ENCODE assay signal across 8 cellular contexts in genomic region chr3:149203758-149204157, GRCh38. TPM values are rescaled to one million over a fixed set of nuclear protein-coding genes. Genes with fewer than 3 reads are reported as not detected.
DNase-seq lines count a peak whose midpoint lies in the region; ATAC-seq and TF ChIP-seq lines count a peak whose summit lies in the region.

No MANE protein-coding gene starts in this region.

- no peaks in the 10 kb centered on the region for H3K9me3 ChIP-seq in MG63

- DNase-seq in GM06990 (ENCODE audit: extremely low read depth, insufficient read length) (peak; percentile 32), SIG-M5 (lab: John Stamatoyannopoulos, UW) (peak; percentile 43), MG63 (no peak), superior temporal gyrus (ENCODE audit: extremely low spot score) (no peak), omental fat pad (ENCODE audit: low spot score) (no peak), NCI-H82 (lab: John Stamatoyannopoulos, UW) (no peak)

- TF ChIP-seq CTCF in GM06990 (IDR thresholded peaks at IDR 0.05; ENCODE audit: insufficient read depth, low read length, poor library complexity, severe bottlenecking) (no peak), omental fat pad (IDR thresholded peaks at IDR 0.05) (no peak)

- H3K36me3 ChIP-seq in GM06990 (ENCODE audit: control insufficient read depth, insufficient read depth, low read length) (no peaks in the 10 kb centered on the region), MG63 (no peaks in the 10 kb centered on the region)

- no peak overlapping the region for H3K4me3 ChIP-seq in GM06990 (replicated peaks; ENCODE audit: low read depth, low read length)
- H3K4me3 ChIP-seq in MG63, result no peak overlapping the region

- no peaks in the 10 kb centered on the region for H3K27me3 ChIP-seq in GM06990 (replicated peaks; ENCODE audit: control insufficient read depth, insufficient read depth, low read length)
- no peaks in the 10 kb centered on the region for H3K27me3 ChIP-seq in MG63

- ATAC-seq in GM19438 (IDR thresholded peaks at IDR 0.05; ENCODE audit: low read depth, unreplicated experiment), result peak; percentile 99
- peak; percentile 98 for ATAC-seq in HG03066 (IDR thresholded peaks at IDR 0.05; ENCODE audit: low read depth, unreplicated experiment)
- no peak for ATAC-seq in omental fat pad (ENCODE audit: low FRiP score)

RNA-seq across cellular contexts. Expression of gene CP, which starts 17.9 kb away (rescaled TPM):
- not detected in 2 replicates for total RNA-seq in MG63 (2014; rRNA removed; shearing (Covaris generic); ENCODE audit: low replicate concordance)
- total RNA-seq in omental fat pad, result 10 to 100 TPM in 2 of 4 donors, 1 to 10 TPM in 1, under 1 TPM in 1; 0.95 to 24.3 (median 9.3) TPM

Comparison
In these comparisons a context has a peak if more than half of its experiments do, and no peak if none do; other contexts are left out.
1. DNase-seq: peak in GM06990 (single experiment) and SIG-M5 (single experiment); none in MG63 (single experiment), superior temporal gyrus (single experiment), omental fat pad (single experiment) and NCI-H82 (single experiment).